8 cellular contexts compared by ENCODE assay signal in genomic region chr3:43288366-43288765, GRCh38. TPM values are rescaled to one million over a fixed set of nuclear protein-coding genes. Genes with fewer than 3 reads are reported as not detected.
DNase-seq lines count a peak whose midpoint lies in the region; ATAC-seq and TF ChIP-seq lines count a peak whose summit lies in the region.

No MANE protein-coding gene starts in this region.

- H3K36me3 ChIP-seq in stomach, result no peaks in the 10 kb centered on the region
- peaks cover 0 to 2% of the 10 kb centered on the region in 2 experiments for H3K36me3 ChIP-seq in trophoblast cell (ENCODE audit: control insufficient read depth in 1 of 2, insufficient read depth in 2 of 2, low read length in 2 of 2)

- H3K4me2 ChIP-seq in trophoblast cell (ENCODE audit: low read length), result no peak overlapping the region

- no peak overlapping the region for H4K12ac ChIP-seq in trophoblast cell (ENCODE audit: low read depth, low read length)

- H3K27me3 Mint-ChIP-seq in activated CD8-positive, alpha-beta T cell treated with anti-CD3 and anti-CD28 coated beads for 36 hours, result no peaks in the 10 kb centered on the region

- H2AK5ac ChIP-seq in trophoblast cell (ENCODE audit: low read length), result no peak overlapping the region

- POLR2A ChIA-PET in activated CD8-positive, alpha-beta T cell treated with anti-CD3 and anti-CD28 coated beads for 36 hours (lab: Charles Lee), result no interaction called here

- no peak overlapping the region for H2BK120ac ChIP-seq in trophoblast cell (ENCODE audit: insufficient read depth, low read length, poor library complexity)

- H3K27ac ChIP-seq in stomach, result peak overlapping the region in 4 of 5 donors; percentile 84 to 99 (median 93)
- no peak overlapping the region for H3K27ac ChIP-seq in trophoblast cell (ENCODE audit: low read depth, low read length)

- H3K9me3 Mint-ChIP-seq in activated CD8-positive, alpha-beta T cell treated with anti-CD3 and anti-CD28 coated beads for 36 hours, result no peaks in the 10 kb centered on the region

- peak overlapping the region; percentile 92 for H3K4me3 Mint-ChIP-seq in activated CD8-positive, alpha-beta T cell treated with anti-CD3 and anti-CD28 coated beads for 36 hours

- no peak overlapping the region for H4K8ac ChIP-seq in trophoblast cell (ENCODE audit: low read depth, low read length)

- WGBS in stomach, 5 donors, result 1 to 6% (median 3%) methylated on average over 2 of the region's 2 CpGs
- no CpG with 5 or more reads among the region's 2 CpGs for WGBS in trophoblast cell (ENCODE audit: extremely low coverage, insufficient coverage, insufficient read length)

- intact Hi-C loops in activated CD8-positive, alpha-beta T cell treated with anti-CD3 and anti-CD28 coated beads for 36 hours (cut with micrococcal nuclease), result loop anchor here (10.0 kb wide), 1 partner anchor 86 kb away; no protein-coding TSS in a partner anchor
- intact Hi-C loops in stomach (cut with DNase I; ENCODE audit: low total_unique reads), result no loop called here

- H2AFZ ChIP-seq in trophoblast cell (ENCODE audit: insufficient read depth, low read length, poor library complexity), result no peak overlapping the region

- ATAC-seq in activated CD4-positive, CD25-positive, alpha-beta regulatory T cell treated with anti-CD3 and anti-CD28 coated beads, Interleukin-2, amount 50 U/mL, for 24 hours, result peak; percentile 32 to 39
- ATAC-seq in HG03565 (IDR thresholded peaks at IDR 0.05; ENCODE audit: unreplicated experiment), result peak; percentile 41
- peak; percentile 40 for ATAC-seq in activated CD8-positive, alpha-beta T cell treated with anti-CD3 and anti-CD28 coated beads for 36 hours

- peak overlapping the region; percentile 94 for H3K27ac Mint-ChIP-seq in activated CD8-positive, alpha-beta T cell treated with anti-CD3 and anti-CD28 coated beads for 36 hours

- H3K9me3 ChIP-seq in stomach (no peaks in the 10 kb centered on the region), trophoblast cell (ENCODE audit: insufficient read depth, low read depth, low read length) (no peaks in the 10 kb centered on the region)

- no peak overlapping the region for H2BK12ac ChIP-seq in trophoblast cell (ENCODE audit: low read length)

- no peak overlapping the region for H3K9ac ChIP-seq in trophoblast cell (ENCODE audit: low read length)

- peaks cover 21% of the 10 kb centered on the region for H3K36me3 Mint-ChIP-seq in activated CD8-positive, alpha-beta T cell treated with anti-CD3 and anti-CD28 coated beads for 36 hours (ENCODE audit: low read depth)

- H3K4me1 ChIP-seq in stomach (peaks cover 40 to 72% (median 58%) of the 10 kb centered on the region in 4 donors), trophoblast cell (ENCODE audit: control insufficient read depth in 1 of 2, insufficient read depth in 2 of 2, low read length in 2 of 2) (peaks cover 4 to 11% of the 10 kb centered on the region in 2 experiments)

- H3K4me1 Mint-ChIP-seq in activated CD8-positive, alpha-beta T cell treated with anti-CD3 and anti-CD28 coated beads for 36 hours (ENCODE audit: low read depth), result peaks cover 49% of the 10 kb centered on the region

- H3K14ac ChIP-seq in trophoblast cell (ENCODE audit: low read length), result no peak overlapping the region

- H3K18ac ChIP-seq in trophoblast cell (ENCODE audit: low read length), result no peak overlapping the region

- H3K23ac ChIP-seq in trophoblast cell (ENCODE audit: low read length), result no peak overlapping the region

- no peak for DNase-seq in activated CD4-positive, CD25-positive, alpha-beta regulatory T cell treated with anti-CD3 and anti-CD28 coated beads, Interleukin-2, amount 50 U/mL, for 72 hours
- DNase-seq in activated CD8-positive, alpha-beta T cell treated with anti-CD3 and anti-CD28 coated beads for 36 hours, result no peak
- DNase-seq in hepatic stellate cell (ENCODE audit: low spot score) (peak; percentile 56), stomach (no peak), trophoblast cell (no peak)
- no peak for DNase-seq in activated effector memory CD4-positive, alpha-beta T cell treated with Interleukin-2 at 50 U/mL for 16 hours

- CTCF ChIA-PET in activated CD8-positive, alpha-beta T cell treated with anti-CD3 and anti-CD28 coated beads for 36 hours (lab: Charles Lee), result interaction anchor here (1.4 kb wide), 1 partner anchor 126 kb away, joined by 4 read pairs; no protein-coding TSS in a partner anchor

- no peak for TF ChIP-seq EP300 in stomach (IDR thresholded peaks at IDR 0.05)

- peak overlapping the region; percentile 56 to 68 (median 66) for H3K4me3 ChIP-seq in stomach
- H3K4me3 ChIP-seq in trophoblast cell (ENCODE audit: low read depth, low read length), result no peak overlapping the region

- no peak overlapping the region for H4K91ac ChIP-seq in trophoblast cell (ENCODE audit: low read depth, low read length)

- TF ChIP-seq POLR2A in stomach (IDR thresholded peaks at IDR 0.05), result no peak

- no peak overlapping the region for H3K4ac ChIP-seq in trophoblast cell (ENCODE audit: low read depth, low read length)

- H3K79me1 ChIP-seq in trophoblast cell (ENCODE audit: low read length), result peaks cover 2% of the 10 kb centered on the region

- peaks cover 9% of the 10 kb centered on the region for H3K79me2 ChIP-seq in trophoblast cell (ENCODE audit: control insufficient read depth, insufficient read depth, low read length, poor library complexity)

- H3K27me3 ChIP-seq in stomach, result no peaks in the 10 kb centered on the region
- no peaks in the 10 kb centered on the region for H3K27me3 ChIP-seq in trophoblast cell (ENCODE audit: insufficient read depth, low read length)

- H2BK5ac ChIP-seq in trophoblast cell (ENCODE audit: low read depth, low read length, poor library complexity), result no peak overlapping the region

- TF ChIP-seq CTCF in activated CD8-positive, alpha-beta T cell treated with anti-CD3 and anti-CD28 coated beads for 36 hours (IDR thresholded peaks at IDR 0.05), result no peak
- TF ChIP-seq CTCF in stomach (IDR thresholded peaks at IDR 0.05), result no peak

RNA-seq across cellular contexts. Expression of gene SNRK, which starts 2.0 kb away (rescaled TPM):
- total RNA-seq in activated CD8-positive, alpha-beta T cell treated with anti-CD3 and anti-CD28 coated beads for 36 hours, result 10 to 100 TPM; 28.9 to 29.2 TPM
- 100 to 1,000 TPM in 1 of 5 donors, 10 to 100 TPM in 4; 35.9 to 183 (median 41.1) TPM for total RNA-seq in stomach
- 10 to 100 TPM in 1 of 3 donors, 1 to 10 TPM in 2; 8.2 to 13.9 (median 9.2) TPM for polyA plus RNA-seq in stomach
- 11.8 and 12.6 TPM in 2 replicates for polyA plus RNA-seq in trophoblast cell (2013)
